ENCODE assay signal across 8 cellular contexts in the genomic region with DNA sequence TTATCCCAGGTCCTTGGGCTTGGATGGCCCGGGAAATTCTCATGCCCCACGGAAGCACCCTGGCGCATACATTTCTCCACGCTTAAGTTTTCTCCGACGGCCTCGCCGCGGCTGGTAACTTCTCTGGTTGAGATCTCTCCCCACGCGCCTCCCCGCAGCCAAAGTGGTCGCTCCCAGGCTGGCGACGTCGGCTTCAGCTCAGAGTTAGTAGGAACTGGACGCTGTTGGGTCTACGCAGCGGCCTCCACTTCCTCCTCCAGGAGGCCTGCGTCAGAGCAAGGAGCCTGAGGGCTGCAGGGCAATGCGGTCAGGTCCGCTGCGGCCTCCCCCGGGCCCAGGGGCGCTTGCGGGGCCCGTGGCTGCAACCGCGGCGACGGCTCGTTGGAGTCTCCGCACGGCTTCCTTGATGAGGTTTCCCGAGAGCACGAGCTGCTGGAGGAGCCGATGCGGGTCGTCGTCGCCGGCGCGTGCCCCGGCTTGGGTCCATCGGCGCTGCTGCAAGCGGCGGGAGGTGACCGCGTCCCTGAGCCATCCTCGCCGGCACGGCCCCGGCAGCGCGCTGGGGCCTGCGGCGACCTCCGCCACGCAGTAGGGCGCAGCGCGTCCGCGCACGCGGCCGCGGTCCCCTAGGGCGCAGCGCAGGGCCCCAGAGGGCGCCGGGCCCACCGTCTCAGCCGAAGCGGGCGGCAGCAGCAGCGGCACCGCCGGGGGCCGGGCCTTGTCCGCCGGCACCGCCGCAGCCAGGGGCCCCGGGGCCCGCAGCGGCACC. TPM values are rescaled to one million over a fixed set of nuclear protein-coding genes. Genes with fewer than 3 reads are reported as not detected.
DNase-seq lines count a peak whose midpoint lies in the region; ATAC-seq, FAIRE-seq and TF ChIP-seq lines count a peak whose summit lies in the region.

No MANE protein-coding gene starts in this region.

- no peaks in the 10 kb centered on the region for H3K27me3 ChIP-seq in skeletal muscle tissue (ENCODE audit: control insufficient read depth in 3 of 3, insufficient read depth in 3 of 3, low read length in 3 of 3)

- H3K9ac ChIP-seq in skeletal muscle tissue (ENCODE audit: low read depth in 1 of 3, low read length in 3 of 3): peak overlapping the region; percentile 82 to 93 (median 91)

- no peak for FAIRE-seq in A549 (lab: Jason Lieb, UNC)

- TF ChIP-seq CTCF in A549 (IDR thresholded peaks at IDR 0.05): no peak
- TF ChIP-seq CTCF in RWPE1 (conservative IDR thresholded peaks at IDR 0.05; ENCODE audit: low read depth): no peak

- peaks cover 0 to 6% (median 3%) of the 10 kb centered on the region in 3 donors for H3K36me3 ChIP-seq in skeletal muscle tissue (ENCODE audit: control insufficient read depth in 3 of 3, insufficient read depth in 3 of 3, low read length in 3 of 3)

- POLR2A ChIA-PET in A549 (lab: Yijun Ruan, JAX): interaction anchor here (1.3 to 1.7 kb wide), 2 partner anchors 8 to 68 kb away, joined by 4 to 7 read pairs; partner anchors contain the start of gene RRP12
- POLR2A ChIA-PET in RWPE1 (lab: Yijun Ruan, JAX; ENCODE audit: low non-redundant PET): interaction anchor here (0.6 to 1.6 kb wide), 3 partner anchors 14 to 314 kb away, joined by 3 to 10 read pairs (median 6); no protein-coding TSS in a partner anchor

- peak overlapping the region; percentile 95 to 97 for H3K27ac ChIP-seq in A549
- peak overlapping the region; percentile 93 for H3K27ac ChIP-seq in RWPE1
- peak overlapping the region; percentile 93 for H3K27ac ChIP-seq in skeletal muscle tissue (ENCODE audit: low read depth, low read length)

- WGBS in A549 (ENCODE audit: missing lambda C conversion rate): 38% methylated on average over 18 of the region's 89 CpGs

- H3K4me3 ChIP-seq in A549: peak overlapping the region; percentile 87
- H3K4me3 ChIP-seq in iPS-18c (ENCODE audit: insufficient read depth, low read depth, low read length): peak overlapping the region; percentile 92
- H3K4me3 ChIP-seq in skeletal muscle tissue (ENCODE audit: low read length in 3 of 3): peak overlapping the region; percentile 83 to 88 (median 85)

- DNase-seq in A549 (ENCODE audit: low read depth in 1 of 2, low spot score in 1 of 2): peak in 1 of 2 experiments; percentile 54
- peak; percentile 34 for DNase-seq in RWPE1 (ENCODE audit: low spot score)
- DNase-seq in astrocyte of the hippocampus (ENCODE audit: low read depth, low spot score): peak; percentile 66
- no peak for DNase-seq in NCI-H226

- H3K9me3 ChIP-seq in A549 (no peaks in the 10 kb centered on the region), iPS-18c (ENCODE audit: control insufficient read depth, insufficient read depth, low read length) (peaks cover 6% of the 10 kb centered on the region), skeletal muscle tissue (ENCODE audit: control insufficient read depth in 3 of 3, low read length in 3 of 3) (no peaks in the 10 kb centered on the region)

- ATAC-seq in A549 (peak; percentile 28 to 44), GM18505 (IDR thresholded peaks at IDR 0.05; ENCODE audit: unreplicated experiment) (peak; percentile 23), HG03060 (IDR thresholded peaks at IDR 0.05; ENCODE audit: low read depth, unreplicated experiment) (peak; percentile 14)

- TF ChIP-seq RAD21 in A549 (conservative IDR thresholded peaks at IDR 0.05 in 1 of 2, IDR thresholded peaks at IDR 0.05 in 1 of 2): no peak

- peaks cover 38% of the 10 kb centered on the region for H3K4me1 ChIP-seq in A549
- H3K4me1 ChIP-seq in skeletal muscle tissue (ENCODE audit: control insufficient read depth in 3 of 3, insufficient read depth in 3 of 3, low read length in 3 of 3): peaks cover 27 to 36% (median 29%) of the 10 kb centered on the region in 3 donors

- TF ChIP-seq POLR2A in A549 (IDR thresholded peaks at IDR 0.05; ENCODE audit: low read length) (no peak), GM18505 (IDR thresholded peaks at IDR 0.05; ENCODE audit: borderline replicate concordance, extremely low read depth, insufficient read depth, insufficient read length) (no peak)

- peak overlapping the region; percentile 90 for H3K4me2 ChIP-seq in A549

- CTCF ChIA-PET in A549 (lab: Yijun Ruan, JAX): interaction anchor here (0.8 to 2.9 kb wide), 5 partner anchors 14 to 55 kb away, joined by 3 to 19 read pairs (median 5); partner anchors contain the start of genes ARHGAP19 and FRAT1
- CTCF ChIA-PET in RWPE1 (lab: Yijun Ruan, JAX): interaction anchor here (0.7 to 2.6 kb wide), 3 partner anchors 14 to 55 kb away, joined by 3 to 9 read pairs (median 4); no protein-coding TSS in a partner anchor

- no peak for TF ChIP-seq EP300 in A549 (IDR thresholded peaks at IDR 0.05)

TF ChIP-seq in A549, 52 proteins besides CTCF, POLR2A, EP300 and RAD21 (continues in another document):
- TF ChIP-seq ELK1 (IDR thresholded peaks at IDR 0.05; ENCODE audit: low read depth, low read length): no peak
- TF ChIP-seq JUN (IDR thresholded peaks at IDR 0.05): no peak
- no peak for TF ChIP-seq HMGXB4 (CRISPR knock-in tag; IDR thresholded peaks at IDR 0.05; ENCODE audit: borderline replicate concordance)
- no peak for TF ChIP-seq FOXS1 (CRISPR knock-in tag; IDR thresholded peaks at IDR 0.05)
- no peak for TF ChIP-seq FOSB (CRISPR knock-in tag; IDR thresholded peaks at IDR 0.05)
- TF ChIP-seq REST (IDR thresholded peaks at IDR 0.05): no peak
- TF ChIP-seq PHF8 (IDR thresholded peaks at IDR 0.05; ENCODE audit: borderline replicate concordance, low read depth): no peak; the same call in 1 of the 2 replicates
- no peak for TF ChIP-seq MAFK (IDR thresholded peaks at IDR 0.05; ENCODE audit: partially characterized antibody)

RNA-seq across cellular contexts. Expression of gene FRAT2, which starts 0.7 kb away (rescaled TPM):
- 4.1 and 4.4 TPM in 2 replicates for polyA plus RNA-seq in A549 (2011; rRNA removed)
- 5.6 and 7.8 TPM in 2 replicates for polyA plus RNA-seq in A549 (2012; cell fraction: cytosol; rRNA removed)
- 4.9 and 6.3 TPM in 2 replicates for polyA plus RNA-seq in A549 (2012; cell fraction: nucleus; rRNA removed)
- 2.8 to 5.0 TPM (median 3.9 TPM) in 3 replicates for polyA plus RNA-seq in A549 (2017; fragmentation: RNase III; extraction: RNeasy Plus Mini Kit Qiagen cat#74134 plus additional on column Dnase treatment)
- 3.3 and 3.6 TPM in 2 replicates for polyA minus RNA-seq in A549 (2011; rRNA and poly(A)+ RNA removed)
- total RNA-seq in skeletal muscle tissue: 8.9 TPM

RNA-seq across cellular contexts. Expression of gene FRAT1, which starts 14.7 kb away (rescaled TPM):
- 1.3 and 1.5 TPM in 2 replicates for polyA plus RNA-seq in A549 (2011; rRNA removed)
- polyA plus RNA-seq in A549 (2012; cell fraction: cytosol; rRNA removed): 1.1 and 1.9 TPM in 2 replicates
- polyA plus RNA-seq in A549 (2012; cell fraction: nucleus; rRNA removed): 1.5 and 2.2 TPM in 2 replicates
- polyA plus RNA-seq in A549 (2017; fragmentation: RNase III; extraction: RNeasy Plus Mini Kit Qiagen cat#74134 plus additional on column Dnase treatment): 1.2 to 2.3 TPM (median 2.0 TPM) in 3 replicates
- 1.8 and 2.7 TPM in 2 replicates for polyA minus RNA-seq in A549 (2011; rRNA and poly(A)+ RNA removed)
- 2.1 TPM for total RNA-seq in skeletal muscle tissue

RNA-seq across cellular contexts. Expression of gene ARHGAP19, which starts 41.3 kb away (rescaled TPM):
- polyA plus RNA-seq in A549 (2011; rRNA removed) (11.9 and 13.9 TPM in 2 replicates), A549 (2017; fragmentation: RNase III; extraction: RNeasy Plus Mini Kit Qiagen cat#74134 plus additional on column Dnase treatment) (6.0 to 6.9 TPM (median 6.6 TPM) in 3 replicates)
- polyA plus RNA-seq in A549 (2012; cell fraction: cytosol; rRNA removed): 3.3 and 3.7 TPM in 2 replicates
- polyA plus RNA-seq in A549 (2012; cell fraction: nucleus; rRNA removed): 4.1 and 6.7 TPM in 2 replicates
- 5.8 and 6.7 TPM in 2 replicates for polyA minus RNA-seq in A549 (2011; rRNA and poly(A)+ RNA removed)
- 13.0 TPM for total RNA-seq in skeletal muscle tissue
